ENCODE assay signal across 16 cellular contexts in the genomic region with DNA sequence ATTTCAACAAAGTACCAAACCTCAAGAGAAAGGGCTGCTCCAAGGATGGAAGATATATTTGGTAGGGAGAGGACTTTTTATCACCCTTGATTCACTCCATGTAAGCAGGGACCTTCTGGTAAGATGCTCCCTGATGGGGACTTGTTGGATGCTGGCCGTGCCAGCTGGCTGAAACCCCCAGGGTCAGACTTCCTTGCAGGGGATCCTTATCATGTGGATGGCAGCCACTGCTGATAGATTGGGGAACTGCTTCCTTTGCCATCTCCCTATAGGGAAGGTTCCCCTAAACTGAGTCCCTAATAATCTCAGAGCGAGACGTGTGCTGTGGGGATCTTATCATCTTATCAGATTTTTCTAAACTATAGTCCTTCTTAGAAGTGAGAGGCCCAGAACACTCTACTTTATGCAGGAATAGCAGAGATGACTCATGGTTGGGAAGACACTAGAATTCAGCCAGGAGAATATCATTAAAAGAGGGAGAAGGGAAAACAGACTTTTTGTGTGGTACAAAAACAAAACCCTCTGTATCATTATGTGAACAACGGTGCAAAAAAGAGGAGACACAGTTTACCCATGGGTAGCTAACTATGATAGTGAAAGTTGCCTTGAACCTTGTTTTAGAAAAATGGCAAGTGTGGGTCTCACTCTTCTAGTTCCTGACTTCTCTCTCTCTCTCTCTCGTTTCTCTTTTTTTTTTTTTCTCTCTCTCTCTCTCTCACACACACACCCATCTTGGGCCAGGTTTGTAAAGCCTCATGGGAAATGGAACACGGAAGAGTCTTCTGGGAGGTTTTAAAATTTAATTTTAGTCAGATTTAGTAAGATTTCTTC. TPM values are rescaled to one million over a fixed set of nuclear protein-coding genes. Genes with fewer than 3 reads are reported as not detected.
DNase-seq lines count a peak whose midpoint lies in the region; FAIRE-seq and TF ChIP-seq lines count a peak whose summit lies in the region.
"Had no signal": no experiment of that assay in that cellular context is flagged by ENCODE, and none has a peak within 500 bp of the region (broad histone marks: within the 10 kb centered on the region; RNA-seq: fewer than 3 reads in every experiment).

No MANE protein-coding gene starts in this region.

- no peak overlapping the region for H2BK120ac ChIP-seq in trophoblast cell (ENCODE audit: insufficient read depth, low read length, poor library complexity)

- FAIRE-seq in astrocyte (lab: Jason Lieb, UNC): no peak
- FAIRE-seq: bronchial epithelial cell had no signal

- H3K9me3 Mint-ChIP-seq in astrocyte (ENCODE audit: unreplicated experiment): no peaks in the 10 kb centered on the region

- peak overlapping the region; percentile 27 for H3K4me3 ChIP-seq in OCI-LY1 (ENCODE audit: low read depth, low read length, poor library complexity, severe bottlenecking)
- no peak overlapping the region for H3K4me3 ChIP-seq in astrocyte (ENCODE audit: insufficient read depth, low read depth, low read length)
- H3K4me3 ChIP-seq in smooth muscle cell: no peak overlapping the region
- H3K4me3 ChIP-seq in coronary artery: no peak overlapping the region
- H3K4me3 ChIP-seq in trophoblast cell (ENCODE audit: low read depth, low read length): no peak overlapping the region
- H3K4me3 ChIP-seq in esophagus squamous epithelium: no peak overlapping the region
- H3K4me3 ChIP-seq: Peyer's patch had no signal

- DNase-seq in NCI-H2171 treated with DMSO at 0.1 percent for 48 hours (lab: John Stamatoyannopoulos, UW) (peak; percentile 1), NCI-H2171 (lab: John Stamatoyannopoulos, UW) (no peak), astrocyte (ENCODE audit: low read depth) (peak; percentile 31), smooth muscle cell (lab: John Stamatoyannopoulos, UW; ENCODE audit: unreplicated experiment) (no peak), coronary artery (ENCODE audit: low spot score) (no peak), trophoblast cell (no peak), esophagus squamous epithelium (lab: John Stamatoyannopoulos, UW) (no peak)
- DNase-seq: 8988T; activated CD4-positive, alpha-beta T cell treated with anti-CD3 and anti-CD28 coated beads for 4 hours; GDM1; left ventricle myocardium superior; NCI-H187; Peyer's patch had no signal

- H3K79me2 ChIP-seq in OCI-LY1 (ENCODE audit: insufficient read depth, low read length) (peaks cover 100% of the 10 kb centered on the region), astrocyte (ENCODE audit: insufficient read depth, low read length) (no peaks in the 10 kb centered on the region), smooth muscle cell (ENCODE audit: low read depth) (no peaks in the 10 kb centered on the region), trophoblast cell (ENCODE audit: control insufficient read depth, insufficient read depth, low read length, poor library complexity) (no peaks in the 10 kb centered on the region)

- H3K14ac ChIP-seq in trophoblast cell (ENCODE audit: low read length): no peak overlapping the region

- intact Hi-C loops in esophagus squamous epithelium (cut with DNase I): no loop called here

- no peak overlapping the region for H2BK5ac ChIP-seq in trophoblast cell (ENCODE audit: low read depth, low read length, poor library complexity)

- H3K4me1 ChIP-seq in OCI-LY1 (ENCODE audit: insufficient read depth, low read length, severe bottlenecking): peaks cover 100% of the 10 kb centered on the region
- H3K4me1 ChIP-seq in astrocyte (ENCODE audit: insufficient read depth, low read length): no peaks in the 10 kb centered on the region
- no peaks in the 10 kb centered on the region for H3K4me1 ChIP-seq in smooth muscle cell (ENCODE audit: low read depth)
- H3K4me1 ChIP-seq in trophoblast cell (ENCODE audit: control insufficient read depth in 1 of 2, insufficient read depth in 2 of 2, low read length in 2 of 2): no peaks in the 10 kb centered on the region
- no peaks in the 10 kb centered on the region for H3K4me1 ChIP-seq in esophagus squamous epithelium

- no peak overlapping the region for H2AK5ac ChIP-seq in trophoblast cell (ENCODE audit: low read length)

- no peak overlapping the region for H4K8ac ChIP-seq in trophoblast cell (ENCODE audit: low read depth, low read length)

- H3K27me3 ChIP-seq in OCI-LY1 (ENCODE audit: insufficient read depth, low read length) (no peaks in the 10 kb centered on the region), astrocyte (ENCODE audit: insufficient read depth, low read length) (no peaks in the 10 kb centered on the region), smooth muscle cell (ENCODE audit: low read depth) (no peaks in the 10 kb centered on the region), trophoblast cell (ENCODE audit: insufficient read depth, low read length) (no peaks in the 10 kb centered on the region), esophagus squamous epithelium (no peaks in the 10 kb centered on the region)
- H3K27me3 ChIP-seq: foreskin keratinocyte, Peyer's patch had no signal

- peak overlapping the region; percentile 1; the same call in 1 of the 2 replicates for H3K9ac ChIP-seq in OCI-LY1 (ENCODE audit: low read length)
- H3K9ac ChIP-seq in astrocyte (ENCODE audit: low read length): no peak overlapping the region
- H3K9ac ChIP-seq in smooth muscle cell (ENCODE audit: low read depth): no peak overlapping the region
- no peak overlapping the region for H3K9ac ChIP-seq in trophoblast cell (ENCODE audit: low read length)

- no peaks in the 10 kb centered on the region for H3K79me1 ChIP-seq in trophoblast cell (ENCODE audit: low read length)

- H2AFZ ChIP-seq in OCI-LY1 (ENCODE audit: low read length) (no peak overlapping the region), astrocyte (ENCODE audit: low read depth, low read length) (no peak overlapping the region), smooth muscle cell (ENCODE audit: low read depth) (peak overlapping the region; percentile 53), trophoblast cell (ENCODE audit: insufficient read depth, low read length, poor library complexity) (no peak overlapping the region)

- no peaks in the 10 kb centered on the region for H4K20me1 ChIP-seq in OCI-LY1 (ENCODE audit: insufficient read depth, low read length)
- H4K20me1 ChIP-seq in astrocyte (ENCODE audit: insufficient read depth, low read length): no peaks in the 10 kb centered on the region
- no peaks in the 10 kb centered on the region for H4K20me1 ChIP-seq in smooth muscle cell (ENCODE audit: low read depth)

- no peak overlapping the region for H3K27ac Mint-ChIP-seq in astrocyte (ENCODE audit: unreplicated experiment)

- no peak overlapping the region for H4K12ac ChIP-seq in trophoblast cell (ENCODE audit: low read depth, low read length)

- no peak overlapping the region for H3K4me3 Mint-ChIP-seq in astrocyte (ENCODE audit: unreplicated experiment)

- H3F3A ChIP-seq in OCI-LY1 (ENCODE audit: insufficient read depth, low read length) (no peaks in the 10 kb centered on the region), smooth muscle cell (ENCODE audit: low read depth) (no peaks in the 10 kb centered on the region)

- 41% methylated on average over 6 of the region's 6 CpGs for WGBS in smooth muscle cell (ENCODE audit: low lambda C conversion rate)
- no CpG with 5 or more reads among the region's 6 CpGs for WGBS in trophoblast cell (ENCODE audit: extremely low coverage, insufficient coverage, insufficient read length)
- WGBS in esophagus squamous epithelium, 2 donors: 42 to 49% methylated on average over 4 to 5 of the region's 6 CpGs

- no peak overlapping the region for H2BK12ac ChIP-seq in trophoblast cell (ENCODE audit: low read length)

- H3K23ac ChIP-seq in trophoblast cell (ENCODE audit: low read length): no peak overlapping the region

- H3K36me3 ChIP-seq in OCI-LY1 (ENCODE audit: insufficient read depth, low read length) (peaks cover 94% of the 10 kb centered on the region), astrocyte (ENCODE audit: insufficient read depth, low read length) (no peaks in the 10 kb centered on the region), smooth muscle cell (ENCODE audit: low read depth) (no peaks in the 10 kb centered on the region), trophoblast cell (ENCODE audit: control insufficient read depth in 1 of 2, insufficient read depth in 2 of 2, low read length in 2 of 2) (no peaks in the 10 kb centered on the region), esophagus squamous epithelium (no peaks in the 10 kb centered on the region)
- H3K36me3 ChIP-seq: Peyer's patch had no signal

- no peak overlapping the region for H4K91ac ChIP-seq in trophoblast cell (ENCODE audit: low read depth, low read length)

- no peak overlapping the region for H3K4ac ChIP-seq in trophoblast cell (ENCODE audit: low read depth, low read length)

- no peaks in the 10 kb centered on the region for H3K36me3 Mint-ChIP-seq in astrocyte (ENCODE audit: low read depth, unreplicated experiment)

- no peak for TF ChIP-seq CTCF in OCI-LY1 (IDR thresholded peaks at IDR 0.05; ENCODE audit: low read length)
- TF ChIP-seq CTCF in astrocyte (IDR thresholded peaks at IDR 0.05; ENCODE audit: insufficient read depth, low read depth, low read length): no peak
- no peak for TF ChIP-seq CTCF in smooth muscle cell (IDR thresholded peaks at IDR 0.05; ENCODE audit: borderline replicate concordance, insufficient read depth, poor library complexity, severe bottlenecking)
- TF ChIP-seq CTCF in coronary artery (IDR thresholded peaks at IDR 0.05): no peak
- TF ChIP-seq CTCF in esophagus squamous epithelium (IDR thresholded peaks at IDR 0.05): no peak

- H3K4me1 Mint-ChIP-seq in astrocyte (ENCODE audit: low read depth, unreplicated experiment): peaks cover 20% of the 10 kb centered on the region

- H3K9me3 ChIP-seq in OCI-LY1 (ENCODE audit: low read length) (no peaks in the 10 kb centered on the region), astrocyte (ENCODE audit: insufficient read depth, low read depth, low read length) (no peaks in the 10 kb centered on the region), smooth muscle cell (replicated peaks; ENCODE audit: low read depth) (no peaks in the 10 kb centered on the region), trophoblast cell (ENCODE audit: insufficient read depth, low read depth, low read length) (no peaks in the 10 kb centered on the region), esophagus squamous epithelium (no peaks in the 10 kb centered on the region)
- H3K9me3 ChIP-seq: Peyer's patch had no signal

- no peaks in the 10 kb centered on the region for H3K9me2 ChIP-seq in OCI-LY1 (ENCODE audit: low read depth, low read length)

- H3K27ac ChIP-seq in OCI-LY1 (ENCODE audit: low read depth, low read length, poor library complexity, severe bottlenecking) (peak overlapping the region; percentile 70), astrocyte (ENCODE audit: low read depth, low read length) (no peak overlapping the region), smooth muscle cell (ENCODE audit: low read depth) (no peak overlapping the region), coronary artery (no peak overlapping the region), trophoblast cell (ENCODE audit: low read depth, low read length) (no peak overlapping the region), esophagus squamous epithelium (no peak overlapping the region)
- H3K27ac ChIP-seq: foreskin keratinocyte had no signal

- TF ChIP-seq POLR2A in esophagus squamous epithelium (IDR thresholded peaks at IDR 0.05): no peak

- no peaks in the 10 kb centered on the region for H3K27me3 Mint-ChIP-seq in astrocyte (ENCODE audit: low read depth, unreplicated experiment)

- H3K18ac ChIP-seq in trophoblast cell (ENCODE audit: low read length): no peak overlapping the region

- H3K4me2 ChIP-seq in OCI-LY1 (ENCODE audit: low read length): peak overlapping the region; percentile 56
- H3K4me2 ChIP-seq in astrocyte (ENCODE audit: low read length): no peak overlapping the region
- H3K4me2 ChIP-seq in smooth muscle cell: no peak overlapping the region
- H3K4me2 ChIP-seq in trophoblast cell (ENCODE audit: low read length): no peak overlapping the region

RNA-seq across cellular contexts. Expression of a gene that starts 16.1 kb away (rescaled TPM):
- total RNA-seq in astrocyte (not detected in 2 replicates), smooth muscle cell (not detected in 2 replicates), esophagus squamous epithelium (1 to 10 TPM in 3 of 4 donors, under 1 TPM in 1; 0.79 to 5.0 (median 2.2) TPM)
- 0.46 TPM in 1 of 2 replicates, not detected in the other for polyA plus RNA-seq in smooth muscle cell
- 0.15 and 0.22 TPM in 2 replicates for polyA plus RNA-seq in trophoblast cell (2013)
- total RNA-seq: foreskin keratinocyte had no signal
- polyA plus RNA-seq: foreskin keratinocyte had no signal

Comparison
In these comparisons a context has a peak if more than half of its experiments do, and no peak if none do; other contexts are left out.
1. DNase-seq: peak in NCI-H2171 treated with DMSO at 0.1 percent for 48 hours (single experiment) and astrocyte (single experiment); none in NCI-H2171 (single experiment), smooth muscle cell (single experiment), coronary artery (single experiment), trophoblast cell (0 of 2) and esophagus squamous epithelium (single experiment).